24 cellular contexts compared by ENCODE assay signal in the genomic region with DNA sequence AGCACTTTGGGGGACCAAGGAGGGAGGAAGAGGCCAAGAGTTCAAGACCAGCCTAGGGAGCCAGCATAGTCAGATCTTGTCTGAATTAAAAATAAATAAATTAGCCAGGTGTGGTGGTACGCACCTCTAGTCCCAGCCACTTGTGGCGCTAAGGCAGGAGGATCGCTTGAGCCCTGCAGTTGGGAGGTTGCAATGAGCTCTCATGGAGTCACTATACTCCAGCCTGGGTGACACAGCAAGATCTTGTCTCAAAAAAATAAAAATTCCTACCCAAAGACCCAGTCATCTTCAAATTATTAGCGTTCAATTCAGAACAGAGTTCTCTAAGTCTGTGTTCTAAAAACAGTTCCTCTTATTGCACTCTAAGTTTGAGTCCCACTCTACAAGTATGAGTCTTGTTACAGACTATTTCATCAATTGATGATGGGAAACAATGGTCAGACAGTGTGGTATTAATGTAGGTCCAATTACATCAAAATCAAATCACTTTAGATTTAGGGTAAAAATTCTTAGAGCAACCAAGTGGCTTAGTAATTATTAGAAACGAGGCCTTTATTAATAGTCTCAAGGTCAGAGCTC. TPM values are rescaled to one million over a fixed set of nuclear protein-coding genes. Genes with fewer than 3 reads are reported as not detected.
"Had no signal": no experiment of that assay in that cellular context is flagged by ENCODE, and none has a peak within 500 bp of the region (broad histone marks: within the 10 kb centered on the region; RNA-seq: fewer than 3 reads in every experiment).

No MANE protein-coding gene starts in this region.

- H3K9me3 Mint-ChIP-seq: memory B cell; mesothelial cell of epicardium; natural killer cell; neural progenitor cell; stimulated activated memory B cell treated with anti-CD40 and anti-IgM and Interleukin-4, amounts not matched to agents 10 μg/mL and 1 μg/mL and 100 μg/mL, for 72 hours; stimulated activated naive CD8-positive, alpha-beta T cell treated with anti-CD3 and anti-CD28 coated beads, Interleukin-15, Interleukin-2, amounts not matched to agents 100 ng/mL and 50 ng/mL, for 24 hours had no signal

- H3K36me3 ChIP-seq: colonic mucosa, esophagus muscularis mucosa, gastroesophageal sphincter, left ventricle myocardium inferior, lower lobe of right lung, neural progenitor cell, ovary, right atrium auricular region, tibial artery had no signal

- H3K27ac ChIP-seq: colonic mucosa, esophagus muscularis mucosa, gastroesophageal sphincter, left ventricle myocardium inferior, lower lobe of right lung, neural progenitor cell, ovary, right atrium auricular region, tibial artery had no signal

- H3K27me3 Mint-ChIP-seq: memory B cell; stimulated activated memory B cell treated with anti-CD40 and anti-IgM and Interleukin-4, amounts not matched to agents 10 μg/mL and 1 μg/mL and 100 μg/mL, for 72 hours; stimulated activated naive CD8-positive, alpha-beta T cell treated with anti-CD3 and anti-CD28 coated beads, Interleukin-15, Interleukin-2, amounts not matched to agents 100 ng/mL and 50 ng/mL, for 24 hours had no signal

- H3K36me3 Mint-ChIP-seq: mesothelial cell of epicardium, natural killer cell had no signal

- H3K27ac Mint-ChIP-seq: memory B cell; mesothelial cell of epicardium; neural progenitor cell; stimulated activated memory B cell treated with anti-CD40 and anti-IgM and Interleukin-4, amounts not matched to agents 10 μg/mL and 1 μg/mL and 100 μg/mL, for 72 hours; stimulated activated naive CD8-positive, alpha-beta T cell treated with anti-CD3 and anti-CD28 coated beads, Interleukin-15, Interleukin-2, amounts not matched to agents 100 ng/mL and 50 ng/mL, for 24 hours had no signal

- H2AFZ ChIP-seq: neural progenitor cell had no signal

- H3K4me2 ChIP-seq: neural progenitor cell, smooth muscle cell had no signal

- H3K9ac ChIP-seq: neural progenitor cell had no signal

- DNase-seq: colonic mucosa; dermis blood vessel endothelial cell; glutamatergic neuron; kidney; left cardiac atrium; left ventricle myocardium inferior; lower lobe of right lung; natural killer cell; nucleus accumbens; ovary; stimulated activated CD4-positive, alpha-beta T cell treated with anti-CD3 and anti-CD28 coated beads, Interleukin-4, amount 100 ng/mL, for 1 hour; stimulated activated CD8-positive, alpha-beta memory T cell treated with anti-CD3 and anti-CD28 coated beads, Interleukin-4, amount 100 ng/mL, for 48 hours; tibial artery had no signal

- H3K9me3 ChIP-seq: colonic mucosa, esophagus muscularis mucosa, gastroesophageal sphincter, left ventricle myocardium inferior, lower lobe of right lung, ovary, right atrium auricular region, tibial artery had no signal

- H3K27me3 ChIP-seq: colonic mucosa, esophagus muscularis mucosa, gastroesophageal sphincter, neural progenitor cell, ovary, right atrium auricular region, tibial artery had no signal

- FAIRE-seq: kidney had no signal

- H3K4me3 ChIP-seq: colonic mucosa, esophagus muscularis mucosa, gastroesophageal sphincter, left ventricle myocardium inferior, lower lobe of right lung, neural progenitor cell, ovary, right atrium auricular region, smooth muscle cell, tibial artery had no signal

- H3K4me3 Mint-ChIP-seq: memory B cell; mesothelial cell of epicardium; natural killer cell; neural progenitor cell; stimulated activated memory B cell treated with anti-CD40 and anti-IgM and Interleukin-4, amounts not matched to agents 10 μg/mL and 1 μg/mL and 100 μg/mL, for 72 hours; stimulated activated naive CD8-positive, alpha-beta T cell treated with anti-CD3 and anti-CD28 coated beads, Interleukin-15, Interleukin-2, amounts not matched to agents 100 ng/mL and 50 ng/mL, for 24 hours had no signal

RNA-seq across cellular contexts. Expression of a gene that starts 52.5 kb away (rescaled TPM):
- total RNA-seq: fibroblast of villous mesenchyme, myocyte had no signal
